7 cellular contexts compared by ENCODE assay signal in the genomic region with DNA sequence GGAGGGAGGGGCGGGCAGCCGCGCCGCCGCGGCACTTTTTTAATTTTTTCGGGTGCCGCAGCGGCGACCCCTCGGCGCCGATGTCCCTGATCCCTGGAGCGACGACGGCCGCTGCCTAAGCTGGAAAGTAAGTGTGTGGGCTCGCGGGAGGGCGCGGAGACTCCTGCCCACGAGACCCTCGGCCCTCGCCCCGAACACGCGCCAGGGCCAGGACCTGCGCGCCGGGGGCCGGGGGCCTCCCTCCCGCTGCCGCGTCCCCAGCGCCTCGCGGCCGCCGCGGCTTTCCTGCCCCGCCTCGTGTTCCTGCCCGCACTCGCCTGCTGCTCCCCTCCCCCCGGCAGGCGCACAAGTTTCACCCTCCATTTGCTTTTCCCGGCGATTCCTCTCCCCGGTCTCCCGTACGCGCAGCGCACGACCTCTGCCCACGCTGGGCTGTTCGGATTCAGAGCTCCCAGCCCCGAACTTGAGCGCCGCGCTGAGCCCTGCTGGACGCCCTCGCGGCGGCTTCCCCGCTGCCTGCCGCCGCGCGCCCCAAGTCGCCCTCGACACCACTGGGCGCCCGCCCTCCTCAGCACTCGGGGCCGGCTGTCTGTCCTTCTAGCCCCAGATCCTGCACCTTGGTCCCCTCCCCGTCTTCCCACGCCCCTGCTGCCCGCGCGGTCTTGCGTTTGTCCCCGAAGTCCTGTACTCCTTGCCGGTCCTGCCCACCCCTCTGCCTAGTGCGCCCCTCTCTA. TPM values are rescaled to one million over a fixed set of nuclear protein-coding genes. Genes with fewer than 3 reads are reported as not detected.
A peak's percentile ranks its signal among the peaks of the same experiment; 100 is the strongest.
DNase-seq lines count a peak whose midpoint lies in the region; ATAC-seq and TF ChIP-seq lines count a peak whose summit lies in the region.

No MANE protein-coding gene starts in this region.

- peak overlapping the region; percentile 94 for H3K4me3 Mint-ChIP-seq in WTC11

- ATAC-seq in HG02623 (IDR thresholded peaks at IDR 0.05; ENCODE audit: unreplicated experiment) = peak; percentile 22
- peak; percentile 3 for ATAC-seq in WTC11

- no peaks in the 10 kb centered on the region for H3K36me3 Mint-ChIP-seq in WTC11

- H3K27me3 Mint-ChIP-seq in WTC11 (ENCODE audit: low read depth) = no peaks in the 10 kb centered on the region

- in situ Hi-C loops in GM13976 (cut with MboI; ENCODE audit: low sequenced_read_pairs, unreplicated experiment) = loop anchor here (25.0 kb wide), 1 partner anchor 280 kb away; no protein-coding TSS in a partner anchor

- H3K27ac Mint-ChIP-seq in WTC11 = peak overlapping the region; percentile 92

- CTCF ChIA-PET in WTC11 (lab: Charles Lee) = interaction anchor here (0.6 to 2.0 kb wide), 13 partner anchors 29 to 1396 kb away, joined by 3 to 7 read pairs (median 4); no protein-coding TSS in a partner anchor

- TF ChIP-seq CTCF in GM13976 (IDR thresholded peaks at IDR 0.05; ENCODE audit: borderline replicate concordance, control extremely low read depth, extremely low read depth, insufficient read depth, missing control alignments) (no peak), WTC11 (IDR thresholded peaks at IDR 0.05) (no peak)

- DNase-seq in GM13976 (ENCODE audit: low spot score) (peak; percentile 70), NCI-H1105 (lab: John Stamatoyannopoulos, UW) (peak; percentile 52), WTC11 (ENCODE audit: low spot score) (peak; percentile 56), kidney glomerular epithelial cell (lab: John Stamatoyannopoulos, UW) (peak; percentile 50)
- peak; percentile 59 for DNase-seq in central memory CD4-positive, alpha-beta T cell
- peak; percentile 67 for DNase-seq in stimulated activated CD4-positive, alpha-beta T cell treated with anti-CD3 and anti-CD28 coated beads, Interleukin-15, amount 100 ng/mL, for 24 hours

- POLR2A ChIA-PET in WTC11 (lab: Charles Lee) = interaction anchor here (0.6 to 2.5 kb wide), 6 partner anchors 10 to 828 kb away, joined by 3 to 6 read pairs (median 3); no protein-coding TSS in a partner anchor

- H3K4me1 Mint-ChIP-seq in WTC11 = peaks cover 48% of the 10 kb centered on the region

- no peaks in the 10 kb centered on the region for H3K9me3 Mint-ChIP-seq in WTC11

TF ChIP-seq in WTC11, 78 proteins besides CTCF, POLR2A, EP300 and RAD21 (continues in another document):
- TF ChIP-seq ZBTB21 (CRISPR knock-in tag; IDR thresholded peaks at IDR 0.05; ENCODE audit: borderline replicate concordance) = no peak
- no peak for TF ChIP-seq ZNF263 (CRISPR knock-in tag; IDR thresholded peaks at IDR 0.05; ENCODE audit: low read depth)
- no peak for TF ChIP-seq ETV6 (CRISPR knock-in tag; IDR thresholded peaks at IDR 0.05)
- TF ChIP-seq, protein P1, sequence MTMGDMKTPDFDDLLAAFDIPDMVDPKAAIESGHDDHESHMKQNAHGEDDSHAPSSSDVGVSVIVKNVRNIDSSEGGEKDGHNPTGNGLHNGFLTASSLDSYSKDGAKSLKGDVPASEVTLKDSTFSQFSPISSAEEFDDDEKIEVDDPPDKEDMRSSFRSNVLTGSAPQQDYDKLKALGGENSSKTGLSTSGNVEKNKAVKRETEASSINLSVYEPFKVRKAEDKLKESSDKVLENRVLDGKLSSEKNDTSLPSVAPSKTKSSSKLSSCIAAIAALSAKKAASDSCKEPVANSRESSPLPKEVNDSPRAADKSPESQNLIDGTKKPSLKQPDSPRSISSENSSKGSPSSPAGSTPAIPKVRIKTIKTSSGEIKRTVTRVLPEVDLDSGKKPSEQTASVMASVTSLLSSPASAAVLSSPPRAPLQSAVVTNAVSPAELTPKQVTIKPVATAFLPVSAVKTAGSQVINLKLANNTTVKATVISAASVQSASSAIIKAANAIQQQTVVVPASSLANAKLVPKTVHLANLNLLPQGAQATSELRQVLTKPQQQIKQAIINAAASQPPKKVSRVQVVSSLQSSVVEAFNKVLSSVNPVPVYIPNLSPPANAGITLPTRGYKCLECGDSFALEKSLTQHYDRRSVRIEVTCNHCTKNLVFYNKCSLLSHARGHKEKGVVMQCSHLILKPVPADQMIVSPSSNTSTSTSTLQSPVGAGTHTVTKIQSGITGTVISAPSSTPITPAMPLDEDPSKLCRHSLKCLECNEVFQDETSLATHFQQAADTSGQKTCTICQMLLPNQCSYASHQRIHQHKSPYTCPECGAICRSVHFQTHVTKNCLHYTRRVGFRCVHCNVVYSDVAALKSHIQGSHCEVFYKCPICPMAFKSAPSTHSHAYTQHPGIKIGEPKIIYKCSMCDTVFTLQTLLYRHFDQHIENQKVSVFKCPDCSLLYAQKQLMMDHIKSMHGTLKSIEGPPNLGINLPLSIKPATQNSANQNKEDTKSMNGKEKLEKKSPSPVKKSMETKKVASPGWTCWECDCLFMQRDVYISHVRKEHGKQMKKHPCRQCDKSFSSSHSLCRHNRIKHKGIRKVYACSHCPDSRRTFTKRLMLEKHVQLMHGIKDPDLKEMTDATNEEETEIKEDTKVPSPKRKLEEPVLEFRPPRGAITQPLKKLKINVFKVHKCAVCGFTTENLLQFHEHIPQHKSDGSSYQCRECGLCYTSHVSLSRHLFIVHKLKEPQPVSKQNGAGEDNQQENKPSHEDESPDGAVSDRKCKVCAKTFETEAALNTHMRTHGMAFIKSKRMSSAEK (CRISPR knock-in tag; IDR thresholded peaks at IDR 0.05; ENCODE audit: borderline replicate concordance) = no peak
- TF ChIP-seq, protein P2, sequence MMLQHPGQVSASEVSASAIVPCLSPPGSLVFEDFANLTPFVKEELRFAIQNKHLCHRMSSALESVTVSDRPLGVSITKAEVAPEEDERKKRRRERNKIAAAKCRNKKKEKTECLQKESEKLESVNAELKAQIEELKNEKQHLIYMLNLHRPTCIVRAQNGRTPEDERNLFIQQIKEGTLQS (CRISPR knock-in tag; conservative IDR thresholded peaks at IDR 0.05) = no peak
- TF ChIP-seq KAT7 (CRISPR knock-in tag; IDR thresholded peaks at IDR 0.05; ENCODE audit: borderline replicate concordance) = no peak; the same call in 1 of the 2 replicates
- no peak for TF ChIP-seq JAZF1 (CRISPR knock-in tag; IDR thresholded peaks at IDR 0.05)
- TF ChIP-seq, protein P3, sequence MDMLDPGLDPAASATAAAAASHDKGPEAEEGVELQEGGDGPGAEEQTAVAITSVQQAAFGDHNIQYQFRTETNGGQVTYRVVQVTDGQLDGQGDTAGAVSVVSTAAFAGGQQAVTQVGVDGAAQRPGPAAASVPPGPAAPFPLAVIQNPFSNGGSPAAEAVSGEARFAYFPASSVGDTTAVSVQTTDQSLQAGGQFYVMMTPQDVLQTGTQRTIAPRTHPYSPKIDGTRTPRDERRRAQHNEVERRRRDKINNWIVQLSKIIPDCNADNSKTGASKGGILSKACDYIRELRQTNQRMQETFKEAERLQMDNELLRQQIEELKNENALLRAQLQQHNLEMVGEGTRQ (CRISPR knock-in tag; IDR thresholded peaks at IDR 0.05) = no peak
- TF ChIP-seq ZNF317 (CRISPR knock-in tag; IDR thresholded peaks at IDR 0.05; ENCODE audit: borderline replicate concordance, low read depth) = no peak
- TF ChIP-seq, protein P4, sequence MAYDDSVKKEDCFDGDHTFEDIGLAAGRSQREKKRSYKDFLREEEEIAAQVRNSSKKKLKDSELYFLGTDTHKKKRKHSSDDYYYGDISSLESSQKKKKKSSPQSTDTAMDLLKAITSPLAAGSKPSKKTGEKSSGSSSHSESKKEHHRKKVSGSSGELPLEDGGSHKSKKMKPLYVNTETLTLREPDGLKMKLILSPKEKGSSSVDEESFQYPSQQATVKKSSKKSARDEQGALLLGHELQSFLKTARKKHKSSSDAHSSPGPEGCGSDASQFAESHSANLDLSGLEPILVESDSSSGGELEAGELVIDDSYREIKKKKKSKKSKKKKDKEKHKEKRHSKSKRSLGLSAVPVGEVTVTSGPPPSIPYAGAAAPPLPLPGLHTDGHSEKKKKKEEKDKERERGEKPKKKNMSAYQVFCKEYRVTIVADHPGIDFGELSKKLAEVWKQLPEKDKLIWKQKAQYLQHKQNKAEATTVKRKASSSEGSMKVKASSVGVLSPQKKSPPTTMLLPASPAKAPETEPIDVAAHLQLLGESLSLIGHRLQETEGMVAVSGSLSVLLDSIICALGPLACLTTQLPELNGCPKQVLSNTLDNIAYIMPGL (CRISPR knock-in tag; IDR thresholded peaks at IDR 0.05) = no peak
- TF ChIP-seq, protein P5, sequence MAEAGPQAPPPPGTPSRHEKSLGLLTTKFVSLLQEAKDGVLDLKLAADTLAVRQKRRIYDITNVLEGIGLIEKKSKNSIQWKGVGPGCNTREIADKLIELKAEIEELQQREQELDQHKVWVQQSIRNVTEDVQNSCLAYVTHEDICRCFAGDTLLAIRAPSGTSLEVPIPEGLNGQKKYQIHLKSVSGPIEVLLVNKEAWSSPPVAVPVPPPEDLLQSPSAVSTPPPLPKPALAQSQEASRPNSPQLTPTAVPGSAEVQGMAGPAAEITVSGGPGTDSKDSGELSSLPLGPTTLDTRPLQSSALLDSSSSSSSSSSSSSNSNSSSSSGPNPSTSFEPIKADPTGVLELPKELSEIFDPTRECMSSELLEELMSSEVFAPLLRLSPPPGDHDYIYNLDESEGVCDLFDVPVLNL (CRISPR knock-in tag; IDR thresholded peaks at IDR 0.05; ENCODE audit: borderline replicate concordance, low read depth) = no peak
- TF ChIP-seq, protein P6, sequence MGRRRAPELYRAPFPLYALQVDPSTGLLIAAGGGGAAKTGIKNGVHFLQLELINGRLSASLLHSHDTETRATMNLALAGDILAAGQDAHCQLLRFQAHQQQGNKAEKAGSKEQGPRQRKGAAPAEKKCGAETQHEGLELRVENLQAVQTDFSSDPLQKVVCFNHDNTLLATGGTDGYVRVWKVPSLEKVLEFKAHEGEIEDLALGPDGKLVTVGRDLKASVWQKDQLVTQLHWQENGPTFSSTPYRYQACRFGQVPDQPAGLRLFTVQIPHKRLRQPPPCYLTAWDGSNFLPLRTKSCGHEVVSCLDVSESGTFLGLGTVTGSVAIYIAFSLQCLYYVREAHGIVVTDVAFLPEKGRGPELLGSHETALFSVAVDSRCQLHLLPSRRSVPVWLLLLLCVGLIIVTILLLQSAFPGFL (CRISPR knock-in tag; IDR thresholded peaks at IDR 0.05; ENCODE audit: borderline replicate concordance) = no peak
- TF ChIP-seq, protein P7, sequence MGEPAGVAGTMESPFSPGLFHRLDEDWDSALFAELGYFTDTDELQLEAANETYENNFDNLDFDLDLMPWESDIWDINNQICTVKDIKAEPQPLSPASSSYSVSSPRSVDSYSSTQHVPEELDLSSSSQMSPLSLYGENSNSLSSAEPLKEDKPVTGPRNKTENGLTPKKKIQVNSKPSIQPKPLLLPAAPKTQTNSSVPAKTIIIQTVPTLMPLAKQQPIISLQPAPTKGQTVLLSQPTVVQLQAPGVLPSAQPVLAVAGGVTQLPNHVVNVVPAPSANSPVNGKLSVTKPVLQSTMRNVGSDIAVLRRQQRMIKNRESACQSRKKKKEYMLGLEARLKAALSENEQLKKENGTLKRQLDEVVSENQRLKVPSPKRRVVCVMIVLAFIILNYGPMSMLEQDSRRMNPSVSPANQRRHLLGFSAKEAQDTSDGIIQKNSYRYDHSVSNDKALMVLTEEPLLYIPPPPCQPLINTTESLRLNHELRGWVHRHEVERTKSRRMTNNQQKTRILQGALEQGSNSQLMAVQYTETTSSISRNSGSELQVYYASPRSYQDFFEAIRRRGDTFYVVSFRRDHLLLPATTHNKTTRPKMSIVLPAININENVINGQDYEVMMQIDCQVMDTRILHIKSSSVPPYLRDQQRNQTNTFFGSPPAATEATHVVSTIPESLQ (CRISPR knock-in tag; IDR thresholded peaks at IDR 0.05) = no peak

RNA-seq across cellular contexts. Expression of a gene that starts 0.5 kb away (rescaled TPM):
- 66.3 to 78.9 TPM (median 69.3 TPM) in 3 replicates for total RNA-seq in WTC11 (2021)

RNA-seq across cellular contexts. Expression of a gene that starts 0.7 kb away (rescaled TPM):
- 1.7 to 2.1 TPM (median 1.9 TPM) in 3 replicates for total RNA-seq in WTC11 (2021)

Comparison
In these comparisons a context has a peak if more than half of its experiments do, and no peak if none do; other contexts are left out.
1. Peak in every context shown above with its lines: DNase-seq and ATAC-seq.